32 cellular contexts compared by ENCODE assay signal in genomic region chr20:40029589-40029988, GRCh38.
DNase-seq lines count a peak whose midpoint lies in the region; ATAC-seq, FAIRE-seq and TF ChIP-seq lines count a peak whose summit lies in the region.
"Had no signal": no experiment of that assay in that cellular context is flagged by ENCODE, and none has a peak within 500 bp of the region (broad histone marks: within the 10 kb centered on the region; RNA-seq: fewer than 3 reads in every experiment).

No MANE protein-coding gene starts in this region.

- TF ChIP-seq EP300 in HepG2 (IDR thresholded peaks at IDR 0.05; ENCODE audit: low read depth in 2 of 2, low read length in 2 of 2) (no peak), HepG2 (CRISPR knock-in tag; IDR thresholded peaks at IDR 0.05; ENCODE audit: borderline replicate concordance) (no peak), K562 (IDR thresholded peaks at IDR 0.05; ENCODE audit: low read length) (no peak)

- FAIRE-seq in HepG2 (lab: Jason Lieb, UNC) (no peak), K562 (lab: Jason Lieb, UNC) (no peak), islet of Langerhans (lab: Jason Lieb, UNC) (peak; percentile 64), GM19239 (lab: Jason Lieb, UNC) (no peak)
- FAIRE-seq: A204.1, A549, D721Med had no signal

- in situ Hi-C loops in HepG2 (cut with HindIII; ENCODE audit: extremely low pct_ligation_motif_present, low pct_unique_long_range_greater_than_20kb) (no loop called here), K562 (cut with MboI) (no loop called here)

- H3K9ac ChIP-seq in HepG2 (ENCODE audit: insufficient read depth, low read depth, low read length) (no peak overlapping the region), K562 (ENCODE audit: insufficient read depth in 1 of 2, low read depth in 2 of 2, low read length in 2 of 2) (no peak overlapping the region)
- H3K9ac ChIP-seq: BLaER1; BLaER1 treated with 17β-estradiol and CSF1 and Interleukin-3, amounts not matched to agents 10 nM and 100 nM had no signal

- BruUV-seq in HepG2 (replicated peaks; lab: Mats Ljungman, UMichigan) (no TSS peak), K562 (replicated peaks; lab: Mats Ljungman, UMichigan) (no TSS peak)

- H2AFZ ChIP-seq in HepG2 (ENCODE audit: low read length) = no peak overlapping the region
- H2AFZ ChIP-seq in K562 (ENCODE audit: low read depth, low read length) = no peak overlapping the region

- TF ChIP-seq CTCF in HepG2 (CRISPR knock-in tag; IDR thresholded peaks at IDR 0.05) = no peak
- no peak for TF ChIP-seq CTCF in right lobe of liver (IDR thresholded peaks at IDR 0.05)
- no peak for TF ChIP-seq CTCF in K562 (IDR thresholded peaks at IDR 0.05 in 2 of 3, conservative IDR thresholded peaks at IDR 0.05 in 1 of 3; ENCODE audit: insufficient read depth in 2 of 3, low read depth in 1 of 3, low read length in 3 of 3)

- no peak overlapping the region for H3K27ac ChIP-seq in HepG2 (ENCODE audit: extremely low read length, insufficient read depth, low read length)
- no peak overlapping the region for H3K27ac ChIP-seq in right lobe of liver
- H3K27ac ChIP-seq in K562 (ENCODE audit: extremely low read depth, low read depth, low read length) = no peak overlapping the region
- H3K27ac ChIP-seq: 22Rv1; A549; BLaER1; BLaER1 treated with 17β-estradiol and CSF1 and Interleukin-3, amounts not matched to agents 10 nM and 100 nM; C4-2B had no signal

- H4K20me1 ChIP-seq in HepG2 (ENCODE audit: insufficient read depth, low read length) (no peaks in the 10 kb centered on the region), K562 (replicated peaks; ENCODE audit: control insufficient read depth, insufficient read depth, low read length) (no peaks in the 10 kb centered on the region)
- H4K20me1 ChIP-seq: BLaER1; BLaER1 treated with 17β-estradiol and CSF1 and Interleukin-3, amounts not matched to agents 10 nM and 100 nM had no signal

- intact Hi-C loops in HepG2 (cut with micrococcal nuclease; ENCODE audit: unreplicated experiment) (no loop called here), right lobe of liver (cut with DNase I) (no loop called here), K562 (cut with micrococcal nuclease) (no loop called here)

- POLR2A ChIA-PET in HepG2 (lab: Yijun Ruan, JAX) (no interaction called here), K562 (lab: Yijun Ruan, JAX) (no interaction called here)

- TF ChIP-seq RAD21 in HepG2 (CRISPR knock-in tag; IDR thresholded peaks at IDR 0.05) = no peak
- TF ChIP-seq RAD21 in K562 (CRISPR knock-in tag; conservative IDR thresholded peaks at IDR 0.05 in 1 of 2, IDR thresholded peaks at IDR 0.05 in 1 of 2) = no peak

- no peaks in the 10 kb centered on the region for H3K9me1 ChIP-seq in K562 (ENCODE audit: control insufficient read depth, insufficient read depth, low read length)

- H3K4me2 ChIP-seq in HepG2 (ENCODE audit: low read depth, low read length) (no peak overlapping the region), K562 (ENCODE audit: insufficient read depth, low read length) (no peak overlapping the region)
- H3K4me2 ChIP-seq: A549; BLaER1; BLaER1 treated with 17β-estradiol and CSF1 and Interleukin-3, amounts not matched to agents 10 nM and 100 nM had no signal

- DNase-seq in HepG2 (ENCODE audit: low spot score) (no peak), right lobe of liver (no peak), K562 (ENCODE audit: extremely low read depth in 1 of 4, low spot score in 3 of 4) (no peak), GM19239 (ENCODE audit: insufficient read length, low spot score) (no peak), DMS79 treated with DMSO at 0.1 percent for 48 hours (lab: John Stamatoyannopoulos, UW) (no peak)
- DNase-seq: 8988T; ACHN; AML-193; BE2C; C1 segment of cervical spinal cord; Caco-2; Calu3; CD4-positive, alpha-beta memory T cell; CD4-positive, alpha-beta T cell; CD4-positive, CD25-positive, alpha-beta regulatory T cell; CD8-positive, alpha-beta memory T cell; CD8-positive, alpha-beta T cell; COR-L47; DMS 273 treated with DMSO at 0.1 percent for 48 hours; DMS153; DMS53; DMS79; DND-41; EL had no signal

- H3K27me3 ChIP-seq in HepG2 (ENCODE audit: control insufficient read depth in 1 of 2, insufficient read depth in 2 of 2, low read length in 2 of 2) (no peaks in the 10 kb centered on the region), right lobe of liver (no peaks in the 10 kb centered on the region), K562 (ENCODE audit: control insufficient read depth in 2 of 2, insufficient read depth in 2 of 2, low read length in 2 of 2) (no peaks in the 10 kb centered on the region)
- H3K27me3 ChIP-seq: BE2C; BLaER1; BLaER1 treated with 17β-estradiol and CSF1 and Interleukin-3, amounts not matched to agents 10 nM and 100 nM had no signal

- H3K4me1 ChIP-seq in HepG2 (ENCODE audit: insufficient read depth, low read length) = no peaks in the 10 kb centered on the region
- H3K4me1 ChIP-seq in right lobe of liver = no peaks in the 10 kb centered on the region
- H3K4me1 ChIP-seq in K562 (replicated peaks in 1 of 2; ENCODE audit: control insufficient read depth in 2 of 2, insufficient read depth in 2 of 2, low read length in 2 of 2) = no peaks in the 10 kb centered on the region
- H3K4me1 ChIP-seq: A549, BE2C, BLaER1, Caco-2 had no signal

- WGBS in HepG2 (ENCODE audit: low lambda C conversion rate) = 2% methylated on average over 2 of the region's 2 CpGs
- WGBS in right lobe of liver (ENCODE audit: insufficient coverage, low coverage, low lambda C conversion rate, missing lambda C conversion rate) = 74% methylated on average over 2 of the region's 2 CpGs
- 0% methylated on average over 2 of the region's 2 CpGs for WGBS in K562 (ENCODE audit: insufficient coverage, low coverage, missing lambda C conversion rate)

- TF ChIP-seq POLR2A in HepG2 (IDR thresholded peaks at IDR 0.05; ENCODE audit: insufficient read depth in 1 of 2, low read depth in 2 of 2, low read length in 2 of 2) (no peak), right lobe of liver (IDR thresholded peaks at IDR 0.05) (no peak), K562 (conservative IDR thresholded peaks at IDR 0.05) (no peak)

- no peaks in the 10 kb centered on the region for H3K79me2 ChIP-seq in HepG2 (ENCODE audit: insufficient read depth, low read length)
- H3K79me2 ChIP-seq in K562 (ENCODE audit: control insufficient read depth, insufficient read depth, low read length) = no peaks in the 10 kb centered on the region

- CTCF ChIA-PET in HepG2 (lab: Yijun Ruan, JAX; ENCODE audit: low intra/inter-chr PET ratio, low total read pairs) = no interaction called here
- CTCF ChIA-PET in K562 (lab: Yijun Ruan, JAX; ENCODE audit: low intra/inter-chr PET ratio) = no interaction called here

- no peak for ATAC-seq in HepG2
- ATAC-seq in right lobe of liver = no peak
- ATAC-seq in K562 = no peak
- ATAC-seq: A549; CD8-positive, alpha-beta T cell had no signal

- no peaks in the 10 kb centered on the region for H3K36me3 ChIP-seq in HepG2 (replicated peaks in 1 of 2; ENCODE audit: control insufficient read depth in 1 of 2, insufficient read depth in 2 of 2, low read length in 2 of 2)
- no peaks in the 10 kb centered on the region for H3K36me3 ChIP-seq in right lobe of liver
- no peaks in the 10 kb centered on the region for H3K36me3 ChIP-seq in K562 (ENCODE audit: control insufficient read depth, insufficient read depth, low read length)
- H3K36me3 ChIP-seq: BE2C; BLaER1; BLaER1 treated with 17β-estradiol and CSF1 and Interleukin-3, amounts not matched to agents 10 nM and 100 nM had no signal

- H3K9me3 ChIP-seq in HepG2 (ENCODE audit: low read length) = peaks cover 97% of the 10 kb centered on the region
- no peaks in the 10 kb centered on the region for H3K9me3 ChIP-seq in right lobe of liver
- no peaks in the 10 kb centered on the region for H3K9me3 ChIP-seq in K562 (replicated peaks; ENCODE audit: control insufficient read depth, insufficient read depth, low read depth, low read length)
- H3K9me3 ChIP-seq: A549; BE2C; BLaER1; BLaER1 treated with 17β-estradiol and CSF1 and Interleukin-3, amounts not matched to agents 10 nM and 100 nM; Caco-2 had no signal

- H3K4me3 ChIP-seq in HepG2 (replicated peaks in 1 of 3; ENCODE audit: insufficient read depth in 1 of 3, low read depth in 2 of 3, low read length in 3 of 3) = no peak overlapping the region
- H3K4me3 ChIP-seq in right lobe of liver = no peak overlapping the region
- no peak overlapping the region for H3K4me3 ChIP-seq in K562
- H3K4me3 ChIP-seq: A549; BLaER1; BLaER1 treated with 17β-estradiol and CSF1 and Interleukin-3, amounts not matched to agents 10 nM and 100 nM had no signal

TF ChIP-seq in HepG2, 621 proteins besides CTCF, POLR2A, EP300 and RAD21 (continues in another document):
- TF ChIP-seq ZBTB34 (CRISPR knock-in tag; IDR thresholded peaks at IDR 0.05) (no peak), PCBP1 (IDR thresholded peaks at IDR 0.05; ENCODE audit: borderline replicate concordance, low read depth, low read length) (peak; percentile 83; the same call in 1 of the 2 replicates), ZNF747 (CRISPR knock-in tag; IDR thresholded peaks at IDR 0.05; ENCODE audit: borderline replicate concordance) (no peak), NCOA5 (CRISPR knock-in tag; IDR thresholded peaks at IDR 0.05) (no peak)

TF ChIP-seq in K562, 482 proteins besides CTCF, POLR2A, EP300 and RAD21:
- TF ChIP-seq PCBP2 (IDR thresholded peaks at IDR 0.05; ENCODE audit: low read depth, low read length, poor library complexity, severe bottlenecking) = peak; percentile 81
- no peak for TF ChIP-seq POLR2G (IDR thresholded peaks at IDR 0.05; ENCODE audit: low read depth, low read length)
- peak; percentile 46 for TF ChIP-seq HNRNPK (IDR thresholded peaks at IDR 0.05; ENCODE audit: low read depth, low read length, poor library complexity, severe bottlenecking)

Comparison
In these comparisons a context has a peak if more than half of its experiments do, and no peak if none do; other contexts are left out.
1. Of the 241 proteins assayed by ChIP-seq in both HepG2 and K562: peak only in HepG2: PCBP1; only in K562: PCBP2; in both: HNRNPK; in neither: 238.